ENCODE assay signal across 8 cellular contexts in the genomic region with DNA sequence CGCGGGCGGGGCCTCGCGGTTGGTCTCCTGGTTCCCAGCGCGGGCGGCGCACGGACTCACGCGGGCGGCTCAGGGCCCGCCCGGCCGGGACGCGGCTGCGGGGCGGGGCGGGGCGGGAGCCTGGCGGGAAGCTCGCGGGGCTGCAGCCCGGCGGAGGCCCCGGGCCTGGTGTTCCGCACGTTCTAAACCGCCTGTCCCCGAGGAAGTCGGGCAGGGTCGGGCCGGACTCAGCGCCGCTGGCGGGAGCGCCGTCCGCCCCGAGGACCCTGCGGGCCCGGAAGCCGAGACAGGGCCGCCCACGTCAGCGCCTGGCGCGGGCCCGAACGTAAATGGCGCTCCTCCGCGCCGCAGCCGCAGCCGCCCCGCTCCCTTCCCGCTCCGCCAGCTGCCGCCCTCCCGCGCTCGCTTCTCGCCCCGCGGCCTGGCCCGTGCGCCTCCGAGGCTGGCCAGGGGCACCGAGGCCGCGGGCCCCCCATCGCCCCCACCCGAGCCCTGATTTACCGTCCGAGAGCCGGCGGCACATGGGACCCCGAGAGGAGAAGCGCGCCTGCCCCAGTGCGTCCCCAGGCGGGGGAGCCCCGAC. TPM values are rescaled to one million over a fixed set of nuclear protein-coding genes. Genes with fewer than 3 reads are reported as not detected.
DNase-seq lines count a peak whose midpoint lies in the region; ATAC-seq and TF ChIP-seq lines count a peak whose summit lies in the region.

No MANE protein-coding gene starts in this region.

- H3K4me1 ChIP-seq in foreskin keratinocyte: peaks cover 17% of the 10 kb centered on the region
- peaks cover 16% of the 10 kb centered on the region in 2 donors for H3K4me1 ChIP-seq in neuronal stem cell (ENCODE audit: control insufficient read depth in 2 of 2, insufficient read depth in 1 of 2, low read depth in 1 of 2, low read length in 2 of 2)

- peak overlapping the region; percentile 98 for H2BK5ac ChIP-seq in neuronal stem cell (ENCODE audit: low read length)

- H2AK5ac ChIP-seq in neuronal stem cell (ENCODE audit: low read depth, low read length): peak overlapping the region; percentile 73

- H3K9ac ChIP-seq in neuronal stem cell (ENCODE audit: low read depth, low read length, poor library complexity): peak overlapping the region; percentile 96

- no CpG with 5 or more reads among the region's 86 CpGs for WGBS in neuronal stem cell (ENCODE audit: extremely low coverage in 2 of 2, insufficient read length in 2 of 2, insufficient replicate concordance in 1 of 2), 2 donors

- H3K27me3 ChIP-seq in foreskin keratinocyte: no peaks in the 10 kb centered on the region
- no peaks in the 10 kb centered on the region for H3K27me3 ChIP-seq in neuronal stem cell (ENCODE audit: control insufficient read depth in 3 of 3, insufficient read depth in 3 of 3, low read depth in 1 of 3, low read length in 3 of 3)

- peak; percentile 62 for ATAC-seq in foreskin keratinocyte

- H2BK120ac ChIP-seq in neuronal stem cell (ENCODE audit: low read depth, low read length): peak overlapping the region; percentile 97

- H3K27ac ChIP-seq in foreskin keratinocyte (peak overlapping the region; percentile 85), neuronal stem cell (replicated peaks; ENCODE audit: low read length) (peak overlapping the region; percentile 87)

- no peak overlapping the region for H3K4ac ChIP-seq in neuronal stem cell (ENCODE audit: low read length)

- H2BK12ac ChIP-seq in neuronal stem cell (ENCODE audit: low read length): no peak overlapping the region

- peak overlapping the region; percentile 65 for H2BK15ac ChIP-seq in neuronal stem cell (ENCODE audit: low read length)

- peak overlapping the region; percentile 94 for H2AFZ ChIP-seq in neuronal stem cell (ENCODE audit: low read length)

- H3K18ac ChIP-seq in neuronal stem cell (ENCODE audit: low read length): peak overlapping the region; percentile 97

- peaks cover 35% of the 10 kb centered on the region for H3K79me1 ChIP-seq in neuronal stem cell (ENCODE audit: low read depth, low read length)

- peaks cover 31 to 44% of the 10 kb centered on the region in 2 donors for H3K9me3 ChIP-seq in neuronal stem cell (replicated peaks in 1 of 2; ENCODE audit: control insufficient read depth in 2 of 2, insufficient read depth in 1 of 2, low read depth in 1 of 2, low read length in 2 of 2)

- H3K36me3 ChIP-seq in neuronal stem cell (replicated peaks in 1 of 2; ENCODE audit: control insufficient read depth in 2 of 2, insufficient read depth in 2 of 2, low read length in 2 of 2): peaks cover 20 to 45% of the 10 kb centered on the region in 2 donors

- peak overlapping the region; percentile 85 for H3K14ac ChIP-seq in neuronal stem cell (ENCODE audit: low read length)

- H4K8ac ChIP-seq in neuronal stem cell (ENCODE audit: low read depth, low read length): peak overlapping the region; percentile 89

- peak overlapping the region; percentile 84 to 86 for H3K4me3 ChIP-seq in neuronal stem cell (ENCODE audit: low read length in 2 of 2)

- TF ChIP-seq CTCF in GM20000 (IDR thresholded peaks at IDR 0.05; ENCODE audit: extremely low read depth, missing control alignments) (no peak), foreskin keratinocyte (conservative IDR thresholded peaks at IDR 0.05) (no peak)

- H3K23ac ChIP-seq in neuronal stem cell (ENCODE audit: low read depth, low read length, poor library complexity): peak overlapping the region; percentile 93

- peak; percentile 93 for DNase-seq in DMS 273 (lab: John Stamatoyannopoulos, UW; ENCODE audit: unreplicated experiment)
- peak; percentile 96 for DNase-seq in GM20000 (ENCODE audit: low spot score)
- peak; percentile 35 for DNase-seq in HT1080 (ENCODE audit: low read depth)
- DNase-seq in RPMI8226: peak; percentile 91
- peak; percentile 81 for DNase-seq in activated gamma-delta T cell (lab: John Stamatoyannopoulos, UW)
- DNase-seq in foreskin keratinocyte: peak in 1 of 2 donors; percentile 51
- peak; percentile 80 for DNase-seq in neuronal stem cell (ENCODE audit: low spot score)
- peak; percentile 80 for DNase-seq in stromal cell of bone marrow (ENCODE audit: low read depth)

- no peak overlapping the region for H4K91ac ChIP-seq in neuronal stem cell (ENCODE audit: low read depth, low read length, poor library complexity)

- H3K4me2 ChIP-seq in neuronal stem cell (ENCODE audit: insufficient read depth, low read length, poor library complexity, severe bottlenecking): peak overlapping the region; percentile 82

RNA-seq across cellular contexts. Expression of a gene that starts 0.3 kb away (rescaled TPM):
- total RNA-seq in HT1080 (2014; rRNA removed; shearing (Covaris generic)): 205 and 256 TPM in 2 replicates
- 120 and 141 TPM in 2 replicates for polyA plus RNA-seq in HT1080 (2015; cell fraction: cytosol; rRNA removed)
- 151 and 168 TPM in 2 replicates for polyA plus RNA-seq in HT1080 (2015; cell fraction: nucleus; rRNA removed)
- total RNA-seq in foreskin keratinocyte: 106 and 114 TPM in 2 replicates
- 69.9 and 73.0 TPM in 2 replicates for polyA plus RNA-seq in foreskin keratinocyte
- polyA plus RNA-seq in neuronal stem cell (2013, experiment 1 of 2): 151 TPM
- polyA plus RNA-seq in neuronal stem cell (2013, experiment 2 of 2): 149 TPM

RNA-seq across cellular contexts. Expression of a gene that starts 40.5 kb away (rescaled TPM):
- total RNA-seq in HT1080 (2014; rRNA removed; shearing (Covaris generic)): 97.3 and 124 TPM in 2 replicates
- 82.7 and 86.9 TPM in 2 replicates for polyA plus RNA-seq in HT1080 (2015; cell fraction: cytosol; rRNA removed)
- 117 and 120 TPM in 2 replicates for polyA plus RNA-seq in HT1080 (2015; cell fraction: nucleus; rRNA removed)
- total RNA-seq in foreskin keratinocyte: 80.6 and 86.1 TPM in 2 replicates
- polyA plus RNA-seq in foreskin keratinocyte: 61.4 and 70.2 TPM in 2 replicates
- 38.4 TPM for polyA plus RNA-seq in neuronal stem cell (2013, experiment 1 of 2)
- polyA plus RNA-seq in neuronal stem cell (2013, experiment 2 of 2): 37.0 TPM
